Comparison of ENCODE assay signal across 8 cellular contexts in genomic region chr7:148697950-148698396, GRCh38. TPM values are rescaled to one million over a fixed set of nuclear protein-coding genes. Genes with fewer than 3 reads are reported as not detected.
DNase-seq lines count a peak whose midpoint lies in the region; ATAC-seq lines count a peak whose summit lies in the region.

No MANE protein-coding gene starts in this region.

- H3K36me3 Mint-ChIP-seq in activated T-cell treated with anti-CD3 and anti-CD28 coated beads, Interleukin-2, amount 50 U/mL, for 24 hours (ENCODE audit: low read depth), result peaks cover 23% of the 10 kb centered on the region

- H3K4me3 ChIP-seq in right cardiac atrium (ENCODE audit: low read length), result peak overlapping the region; percentile 62
- H3K4me3 ChIP-seq in skeletal muscle tissue (ENCODE audit: low read length in 3 of 3), result peak overlapping the region; percentile 71 to 80 (median 78)

- H3K4me1 ChIP-seq in right cardiac atrium (ENCODE audit: control insufficient read depth, insufficient read depth, low read length) (peaks cover 8% of the 10 kb centered on the region), skeletal muscle tissue (ENCODE audit: control insufficient read depth in 3 of 3, insufficient read depth in 3 of 3, low read length in 3 of 3) (peaks cover 21 to 33% (median 25%) of the 10 kb centered on the region in 3 donors)

- peak overlapping the region; percentile 97 for H3K27ac Mint-ChIP-seq in activated T-cell treated with anti-CD3 and anti-CD28 coated beads, Interleukin-2, amount 50 U/mL, for 24 hours

- peak overlapping the region; percentile 81 for H3K4me3 Mint-ChIP-seq in activated T-cell treated with anti-CD3 and anti-CD28 coated beads, Interleukin-2, amount 50 U/mL, for 24 hours

- H3K27me3 Mint-ChIP-seq in activated T-cell treated with anti-CD3 and anti-CD28 coated beads, Interleukin-2, amount 50 U/mL, for 24 hours, result no peaks in the 10 kb centered on the region

- DNase-seq in NCI-H1694 treated with DMSO at 0.1 percent for 48 hours (lab: John Stamatoyannopoulos, UW) (peak; percentile 39), NCI-H1694 (lab: John Stamatoyannopoulos, UW) (no peak), right cardiac atrium (no peak), KG1 (lab: John Stamatoyannopoulos, UW) (no peak), NCI-H2227 (lab: John Stamatoyannopoulos, UW; ENCODE audit: unreplicated experiment) (no peak)
- no peak for DNase-seq in activated T-cell treated with anti-CD3 and anti-CD28 coated beads, Interleukin-2, amount 50 U/mL, for 24 hours

- H3K4me1 Mint-ChIP-seq in activated T-cell treated with anti-CD3 and anti-CD28 coated beads, Interleukin-2, amount 50 U/mL, for 24 hours (ENCODE audit: low read depth), result peaks cover 55% of the 10 kb centered on the region

- intact Hi-C loops in right cardiac atrium (cut with DNase I), result loop anchor here in 2 of 4 donors (10.0 kb wide), 1 partner anchor 267 kb away; no protein-coding TSS in a partner anchor

- H3K36me3 ChIP-seq in skeletal muscle tissue (ENCODE audit: control insufficient read depth in 3 of 3, insufficient read depth in 3 of 3, low read length in 3 of 3), result no peaks in the 10 kb centered on the region

- H3K27ac ChIP-seq in right cardiac atrium (ENCODE audit: low read length) (peak overlapping the region; percentile 90), skeletal muscle tissue (ENCODE audit: low read depth, low read length) (peak overlapping the region; percentile 93)

- WGBS in right cardiac atrium, result 1% methylated on average over 18 of the region's 18 CpGs

- H3K9me3 Mint-ChIP-seq in activated T-cell treated with anti-CD3 and anti-CD28 coated beads, Interleukin-2, amount 50 U/mL, for 24 hours, result peaks cover 2% of the 10 kb centered on the region

- H3K27me3 ChIP-seq in right cardiac atrium (ENCODE audit: control insufficient read depth, insufficient read depth) (no peaks in the 10 kb centered on the region), skeletal muscle tissue (ENCODE audit: control insufficient read depth in 3 of 3, insufficient read depth in 3 of 3, low read length in 3 of 3) (no peaks in the 10 kb centered on the region)

- H3K9me3 ChIP-seq in right cardiac atrium (ENCODE audit: control insufficient read depth, low read length) (no peaks in the 10 kb centered on the region), skeletal muscle tissue (ENCODE audit: control insufficient read depth in 3 of 3, low read length in 3 of 3) (no peaks in the 10 kb centered on the region)

- ATAC-seq in HG03159 (IDR thresholded peaks at IDR 0.05; ENCODE audit: unreplicated experiment) (peak; percentile 8), right cardiac atrium (no peak)

- H3K9ac ChIP-seq in skeletal muscle tissue (ENCODE audit: low read depth in 1 of 3, low read length in 3 of 3), result peak overlapping the region; percentile 82 to 96 (median 94)

RNA-seq across cellular contexts. Expression of gene CUL1, which starts 0.7 kb away (rescaled TPM):
- total RNA-seq in right cardiac atrium (10 to 100 TPM; 49.3 to 52.8 (median 52.5) TPM), skeletal muscle tissue (33.9 TPM)
- 36.1 TPM for polyA plus RNA-seq in right cardiac atrium
